In the genomic region with DNA sequence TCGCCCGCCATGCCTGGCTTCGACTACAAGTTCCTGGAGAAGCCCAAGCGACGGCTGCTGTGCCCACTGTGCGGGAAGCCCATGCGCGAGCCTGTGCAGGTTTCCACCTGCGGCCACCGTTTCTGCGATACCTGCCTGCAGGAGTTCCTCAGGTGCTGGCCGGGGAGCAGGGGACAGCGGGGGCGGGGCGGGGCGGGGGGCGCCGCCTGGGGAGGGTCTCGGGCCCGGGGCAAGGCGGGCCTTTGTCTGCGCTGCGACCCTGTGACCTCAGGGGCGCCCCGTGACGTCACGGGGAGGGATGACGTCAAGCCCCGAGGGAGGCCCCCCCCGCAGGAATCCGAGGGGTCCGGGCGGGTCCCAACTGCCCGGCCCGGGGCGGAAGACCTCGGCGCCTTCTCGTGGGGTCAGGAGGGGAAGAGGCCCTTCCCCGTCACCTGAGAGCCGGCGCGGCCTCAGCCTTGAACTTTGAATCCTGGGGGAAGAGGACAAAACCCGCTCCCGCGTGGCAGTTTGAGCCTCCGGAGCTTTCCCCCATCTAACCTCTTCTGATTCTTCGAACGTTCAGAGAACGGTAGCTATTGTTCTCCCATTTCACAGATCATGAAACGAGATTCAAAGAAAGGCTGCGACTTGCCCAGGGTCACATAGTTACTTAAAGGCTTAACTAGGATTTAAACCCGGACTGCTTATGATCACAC, we compare ENCODE assay signal across 8 cellular contexts. TPM values are rescaled to one million over a fixed set of nuclear protein-coding genes. Genes with fewer than 3 reads are reported as not detected.
DNase-seq lines count a peak whose midpoint lies in the region; ATAC-seq and TF ChIP-seq lines count a peak whose summit lies in the region.

No MANE protein-coding gene starts in this region.

- peaks cover 22% of the 10 kb centered on the region; the same call in 1 of the 2 replicates for H4K20me1 ChIP-seq in PC-9 (ENCODE audit: insufficient read depth)
- H4K20me1 ChIP-seq in osteoblast (ENCODE audit: insufficient read depth, low read length) = peaks cover 35% of the 10 kb centered on the region

- POLR2A ChIA-PET in PC-9 (lab: Charles Lee; ENCODE audit: unreplicated experiment) = interaction anchor here (1.4 kb wide), 2 partner anchors 17 to 25 kb away, joined by 9 to 75 read pairs; partner anchors contain the start of genes NEK8, RPL23A and TLCD1

- H3F3A ChIP-seq in PC-9 (ENCODE audit: insufficient read depth, low read depth) = peaks cover 68% of the 10 kb centered on the region

- no TSS peak for BruUV-seq in PC-9 (replicated peaks; lab: Mats Ljungman, UMichigan)

- H3K79me2 ChIP-seq in PC-9 (ENCODE audit: low read depth) (peaks cover 47% of the 10 kb centered on the region), osteoblast (ENCODE audit: insufficient read depth, low read length) (peaks cover 48% of the 10 kb centered on the region)

- H3K4me3 ChIP-seq in GM08714 (ENCODE audit: low read length) (peak overlapping the region; percentile 93), PC-9 (peak overlapping the region; percentile 97), gastroesophageal sphincter (peak overlapping the region; percentile 65 to 79), osteoblast (ENCODE audit: insufficient read depth, low read length) (peak overlapping the region; percentile 80), aorta (ENCODE audit: low read length in 2 of 2) (peak overlapping the region; percentile 59 to 71)

- TF ChIP-seq CTCF in PC-9 (conservative IDR thresholded peaks at IDR 0.05) = 0 out of 2 replicates have a peak, but pooled peaks have one; percentile 8
- TF ChIP-seq CTCF in gastroesophageal sphincter (IDR thresholded peaks at IDR 0.05) = no peak
- no peak for TF ChIP-seq CTCF in osteoblast (IDR thresholded peaks at IDR 0.05; ENCODE audit: extremely low read depth, low read depth, low read length)

- 4% methylated on average over 4 of the region's 53 CpGs; no CpG with 5 or more reads in 1 of the 2 donors for WGBS in gastroesophageal sphincter (ENCODE audit: low coverage in 1 of 2), 2 donors
- WGBS in aorta, 2 donors = 2% methylated on average over 38 to 53 of the region's 53 CpGs

- peak overlapping the region; percentile 90 for H3K4me2 ChIP-seq in PC-9
- peak overlapping the region; percentile 82 for H3K4me2 ChIP-seq in osteoblast (ENCODE audit: insufficient read depth, low read length)

- CTCF ChIA-PET in PC-9 (lab: Charles Lee) = interaction anchor here (2.2 kb wide), 1 partner anchor 17 kb away, joined by 28 read pairs; the partner anchor contains the start of genes NEK8 and TLCD1

- H3K9me3 ChIP-seq in PC-9 (ENCODE audit: insufficient read depth, low read depth) (no peaks in the 10 kb centered on the region; the same call in 1 of the 2 replicates), gastroesophageal sphincter (no peaks in the 10 kb centered on the region), osteoblast (ENCODE audit: low read depth, low read length) (no peaks in the 10 kb centered on the region), aorta (ENCODE audit: control insufficient read depth, low read length) (no peaks in the 10 kb centered on the region)

- DNase-seq in PC-9 = peak; percentile 35 to 53
- peak; percentile 42 for DNase-seq in activated gamma-delta T cell (lab: John Stamatoyannopoulos, UW)
- peak; percentile 90 for DNase-seq in osteoblast (ENCODE audit: insufficient read length, low spot score, missing footprints)
- peak; percentile 66 to 88 for DNase-seq in aorta
- DNase-seq in NCI-H187 treated with DMSO at 0.1 percent for 48 hours (lab: John Stamatoyannopoulos, UW) = no peak

- ATAC-seq in HG02798 (IDR thresholded peaks at IDR 0.05; ENCODE audit: poor library complexity, unreplicated experiment) = peak; percentile 36
- peak; percentile 26 for ATAC-seq in gastroesophageal sphincter
- ATAC-seq in aorta (ENCODE audit: low FRiP score) = peak; percentile 34

- H3K27me3 ChIP-seq in PC-9 (ENCODE audit: insufficient read depth, low read depth) = no peaks in the 10 kb centered on the region
- H3K27me3 ChIP-seq in gastroesophageal sphincter = no peaks in the 10 kb centered on the region
- H3K27me3 ChIP-seq in osteoblast (ENCODE audit: insufficient read depth, low read length) = no peaks in the 10 kb centered on the region
- no peaks in the 10 kb centered on the region for H3K27me3 ChIP-seq in aorta (ENCODE audit: control insufficient read depth in 1 of 2, insufficient read depth in 2 of 2, low read length in 1 of 2)

- H3K27ac ChIP-seq in PC-9 (peak overlapping the region; percentile 96), gastroesophageal sphincter (peak overlapping the region; percentile 49 to 92 (median 89)), osteoblast (ENCODE audit: low read depth, low read length) (peak overlapping the region; percentile 94), aorta (ENCODE audit: low read depth in 1 of 2, low read length in 2 of 2) (peak overlapping the region in 1 of 2 donors; percentile 81)

- intact Hi-C loops in PC-9 (cut with micrococcal nuclease; ENCODE audit: unreplicated experiment) (no loop called here), aorta (cut with DNase I) (loop anchor here in 1 of 2 donors (1.0 kb wide), 1 partner anchor 16 kb away; the partner anchor contains the start of gene NEK8)

- no peak for TF ChIP-seq POLR2A in gastroesophageal sphincter (IDR thresholded peaks at IDR 0.05)

- H3K36me3 ChIP-seq in PC-9 (ENCODE audit: low read depth) (peaks cover 14% of the 10 kb centered on the region), gastroesophageal sphincter (peaks cover 0 to 23% of the 10 kb centered on the region in 2 donors), osteoblast (ENCODE audit: insufficient read depth, low read length) (peaks cover 25% of the 10 kb centered on the region), aorta (ENCODE audit: control insufficient read depth in 1 of 2, insufficient read depth in 2 of 2, low read length in 1 of 2) (no peaks in the 10 kb centered on the region)

- H3K4me1 ChIP-seq in PC-9 (replicated peaks; ENCODE audit: insufficient read depth) = peaks cover 47% of the 10 kb centered on the region
- H3K4me1 ChIP-seq in gastroesophageal sphincter = peaks cover 0 to 52% (median 15%) of the 10 kb centered on the region in 3 donors
- peaks cover 28% of the 10 kb centered on the region for H3K4me1 ChIP-seq in osteoblast (ENCODE audit: insufficient read depth, low read length)
- no peaks in the 10 kb centered on the region for H3K4me1 ChIP-seq in aorta (ENCODE audit: control insufficient read depth in 1 of 2, insufficient read depth in 2 of 2, low read length in 2 of 2)

- H3K9me2 ChIP-seq in PC-9 (ENCODE audit: insufficient read depth) = no peaks in the 10 kb centered on the region

- no peak overlapping the region for H2AFZ ChIP-seq in PC-9
- no peak overlapping the region for H2AFZ ChIP-seq in osteoblast (ENCODE audit: low read length)

- no peak for TF ChIP-seq EP300 in gastroesophageal sphincter (IDR thresholded peaks at IDR 0.05)

RNA-seq across cellular contexts. Expression of gene TRAF4, which starts 0.4 kb away (rescaled TPM):
- 159 and 169 TPM in 2 replicates for total RNA-seq in PC-9 (2021)
- 10 to 100 TPM in 1 of 4 donors, 1 to 10 TPM in 3; 3.4 to 10.8 (median 4.7) TPM for total RNA-seq in gastroesophageal sphincter
- 36.8 and 47.0 TPM in 2 replicates for total RNA-seq in osteoblast
- 10 to 100 TPM; 18.8 to 24.6 TPM for total RNA-seq in aorta
- 10 to 100 TPM; 10.7 to 19.3 TPM for polyA plus RNA-seq in aorta

RNA-seq across cellular contexts. Expression of gene NEK8, which starts 15.7 kb away (rescaled TPM):
- 11.5 and 12.1 TPM in 2 replicates for total RNA-seq in PC-9 (2021)
- 1 to 10 TPM in 2 of 4 donors, under 1 TPM in 1, not detected in 1; 0.94 to 2.0 (median 1.8) TPM for total RNA-seq in gastroesophageal sphincter
- 6.2 and 7.2 TPM in 2 replicates for total RNA-seq in osteoblast
- 1 to 10 TPM; 1.6 to 4.5 TPM for total RNA-seq in aorta
- polyA plus RNA-seq in aorta = 1 to 10 TPM; 2.0 to 5.3 TPM

RNA-seq across cellular contexts. Expression of gene TLCD1, which starts 18.2 kb away (rescaled TPM):
- 14.7 and 19.4 TPM in 2 replicates for total RNA-seq in PC-9 (2021)
- 1 to 10 TPM in 2 of 4 donors, not detected in 2; 1.1 to 2.8 TPM for total RNA-seq in gastroesophageal sphincter
- 3.2 and 4.0 TPM in 2 replicates for total RNA-seq in osteoblast
- 1 to 10 TPM in 1 of 2 donors, under 1 TPM in 1; 0.90 to 2.5 TPM for total RNA-seq in aorta
- 1 to 10 TPM in 1 of 2 donors, not detected in 1; 1.5 TPM for polyA plus RNA-seq in aorta

RNA-seq across cellular contexts. Expression of gene RPL23A, which starts 24.5 kb away (rescaled TPM):
- total RNA-seq in PC-9 (2021) (1,474 and 1,510 TPM in 2 replicates), gastroesophageal sphincter (100 to 1,000 TPM; 317 to 834 (median 683) TPM), osteoblast (428 and 494 TPM in 2 replicates), aorta (1,000 to 10,000 TPM; 1,133 to 1,177 TPM)
- polyA plus RNA-seq in aorta = 1,000 to 10,000 TPM; 1,641 to 1,888 TPM

RNA-seq across cellular contexts. Expression of gene RAB34, which starts 26.6 kb away (rescaled TPM):
- total RNA-seq in PC-9 (2021) (161 and 174 TPM in 2 replicates), gastroesophageal sphincter (100 to 1,000 TPM; 185 to 219 (median 196) TPM), osteoblast (176 and 186 TPM in 2 replicates), aorta (100 to 1,000 TPM; 107 to 115 TPM)
- 100 to 1,000 TPM; 133 to 303 TPM for polyA plus RNA-seq in aorta
